In genomic region chr20:44536139-44536538, GRCh38 we compare ENCODE assay signal across 1 cellular context.
TF ChIP-seq lines count a peak whose summit lies in the region.

No MANE protein-coding gene starts in this region.

TF ChIP-seq in WTC11, 78 proteins besides CTCF, POLR2A, EP300 and RAD21 (continued from another document):
- TF ChIP-seq ZNF512 (CRISPR knock-in tag; IDR thresholded peaks at IDR 0.05; ENCODE audit: borderline replicate concordance), result no peak
- no peak for TF ChIP-seq JUN (CRISPR knock-in tag; IDR thresholded peaks at IDR 0.05)
- TF ChIP-seq, protein P1, sequence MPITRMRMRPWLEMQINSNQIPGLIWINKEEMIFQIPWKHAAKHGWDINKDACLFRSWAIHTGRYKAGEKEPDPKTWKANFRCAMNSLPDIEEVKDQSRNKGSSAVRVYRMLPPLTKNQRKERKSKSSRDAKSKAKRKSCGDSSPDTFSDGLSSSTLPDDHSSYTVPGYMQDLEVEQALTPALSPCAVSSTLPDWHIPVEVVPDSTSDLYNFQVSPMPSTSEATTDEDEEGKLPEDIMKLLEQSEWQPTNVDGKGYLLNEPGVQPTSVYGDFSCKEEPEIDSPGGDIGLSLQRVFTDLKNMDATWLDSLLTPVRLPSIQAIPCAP (CRISPR knock-in tag; IDR thresholded peaks at IDR 0.05), result no peak
- TF ChIP-seq, protein P2, sequence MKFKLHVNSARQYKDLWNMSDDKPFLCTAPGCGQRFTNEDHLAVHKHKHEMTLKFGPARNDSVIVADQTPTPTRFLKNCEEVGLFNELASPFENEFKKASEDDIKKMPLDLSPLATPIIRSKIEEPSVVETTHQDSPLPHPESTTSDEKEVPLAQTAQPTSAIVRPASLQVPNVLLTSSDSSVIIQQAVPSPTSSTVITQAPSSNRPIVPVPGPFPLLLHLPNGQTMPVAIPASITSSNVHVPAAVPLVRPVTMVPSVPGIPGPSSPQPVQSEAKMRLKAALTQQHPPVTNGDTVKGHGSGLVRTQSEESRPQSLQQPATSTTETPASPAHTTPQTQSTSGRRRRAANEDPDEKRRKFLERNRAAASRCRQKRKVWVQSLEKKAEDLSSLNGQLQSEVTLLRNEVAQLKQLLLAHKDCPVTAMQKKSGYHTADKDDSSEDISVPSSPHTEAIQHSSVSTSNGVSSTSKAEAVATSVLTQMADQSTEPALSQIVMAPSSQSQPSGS (CRISPR knock-in tag; IDR thresholded peaks at IDR 0.05; ENCODE audit: borderline replicate concordance, low read depth), result no peak
- TF ChIP-seq, protein P3, sequence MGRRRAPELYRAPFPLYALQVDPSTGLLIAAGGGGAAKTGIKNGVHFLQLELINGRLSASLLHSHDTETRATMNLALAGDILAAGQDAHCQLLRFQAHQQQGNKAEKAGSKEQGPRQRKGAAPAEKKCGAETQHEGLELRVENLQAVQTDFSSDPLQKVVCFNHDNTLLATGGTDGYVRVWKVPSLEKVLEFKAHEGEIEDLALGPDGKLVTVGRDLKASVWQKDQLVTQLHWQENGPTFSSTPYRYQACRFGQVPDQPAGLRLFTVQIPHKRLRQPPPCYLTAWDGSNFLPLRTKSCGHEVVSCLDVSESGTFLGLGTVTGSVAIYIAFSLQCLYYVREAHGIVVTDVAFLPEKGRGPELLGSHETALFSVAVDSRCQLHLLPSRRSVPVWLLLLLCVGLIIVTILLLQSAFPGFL (CRISPR knock-in tag; IDR thresholded peaks at IDR 0.05; ENCODE audit: borderline replicate concordance), result no peak
- TF ChIP-seq, protein P4, sequence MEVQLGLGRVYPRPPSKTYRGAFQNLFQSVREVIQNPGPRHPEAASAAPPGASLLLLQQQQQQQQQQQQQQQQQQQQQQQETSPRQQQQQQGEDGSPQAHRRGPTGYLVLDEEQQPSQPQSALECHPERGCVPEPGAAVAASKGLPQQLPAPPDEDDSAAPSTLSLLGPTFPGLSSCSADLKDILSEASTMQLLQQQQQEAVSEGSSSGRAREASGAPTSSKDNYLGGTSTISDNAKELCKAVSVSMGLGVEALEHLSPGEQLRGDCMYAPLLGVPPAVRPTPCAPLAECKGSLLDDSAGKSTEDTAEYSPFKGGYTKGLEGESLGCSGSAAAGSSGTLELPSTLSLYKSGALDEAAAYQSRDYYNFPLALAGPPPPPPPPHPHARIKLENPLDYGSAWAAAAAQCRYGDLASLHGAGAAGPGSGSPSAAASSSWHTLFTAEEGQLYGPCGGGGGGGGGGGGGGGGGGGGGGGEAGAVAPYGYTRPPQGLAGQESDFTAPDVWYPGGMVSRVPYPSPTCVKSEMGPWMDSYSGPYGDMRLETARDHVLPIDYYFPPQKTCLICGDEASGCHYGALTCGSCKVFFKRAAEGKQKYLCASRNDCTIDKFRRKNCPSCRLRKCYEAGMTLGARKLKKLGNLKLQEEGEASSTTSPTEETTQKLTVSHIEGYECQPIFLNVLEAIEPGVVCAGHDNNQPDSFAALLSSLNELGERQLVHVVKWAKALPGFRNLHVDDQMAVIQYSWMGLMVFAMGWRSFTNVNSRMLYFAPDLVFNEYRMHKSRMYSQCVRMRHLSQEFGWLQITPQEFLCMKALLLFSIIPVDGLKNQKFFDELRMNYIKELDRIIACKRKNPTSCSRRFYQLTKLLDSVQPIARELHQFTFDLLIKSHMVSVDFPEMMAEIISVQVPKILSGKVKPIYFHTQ (CRISPR knock-in tag; IDR thresholded peaks at IDR 0.05), result no peak
- TF ChIP-seq SP1 (CRISPR knock-in tag; conservative IDR thresholded peaks at IDR 0.05), result no peak
- TF ChIP-seq MAX (CRISPR knock-in tag; IDR thresholded peaks at IDR 0.05), result no peak
- TF ChIP-seq GRHL2 (CRISPR knock-in tag; IDR thresholded peaks at IDR 0.05; ENCODE audit: insufficient replicate concordance, severe bottlenecking), result no peak
- no peak for TF ChIP-seq ERG (CRISPR knock-in tag; IDR thresholded peaks at IDR 0.05)
- TF ChIP-seq FOXJ3 (CRISPR knock-in tag; IDR thresholded peaks at IDR 0.05; ENCODE audit: borderline replicate concordance), result no peak
- TF ChIP-seq GTF2I (CRISPR knock-in tag; conservative IDR thresholded peaks at IDR 0.05), result no peak
- TF ChIP-seq PRRX2 (CRISPR knock-in tag; IDR thresholded peaks at IDR 0.05), result no peak
- TF ChIP-seq, protein P5, sequence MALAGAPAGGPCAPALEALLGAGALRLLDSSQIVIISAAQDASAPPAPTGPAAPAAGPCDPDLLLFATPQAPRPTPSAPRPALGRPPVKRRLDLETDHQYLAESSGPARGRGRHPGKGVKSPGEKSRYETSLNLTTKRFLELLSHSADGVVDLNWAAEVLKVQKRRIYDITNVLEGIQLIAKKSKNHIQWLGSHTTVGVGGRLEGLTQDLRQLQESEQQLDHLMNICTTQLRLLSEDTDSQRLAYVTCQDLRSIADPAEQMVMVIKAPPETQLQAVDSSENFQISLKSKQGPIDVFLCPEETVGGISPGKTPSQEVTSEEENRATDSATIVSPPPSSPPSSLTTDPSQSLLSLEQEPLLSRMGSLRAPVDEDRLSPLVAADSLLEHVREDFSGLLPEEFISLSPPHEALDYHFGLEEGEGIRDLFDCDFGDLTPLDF (CRISPR knock-in tag; IDR thresholded peaks at IDR 0.05), result no peak
